In the genomic region with DNA sequence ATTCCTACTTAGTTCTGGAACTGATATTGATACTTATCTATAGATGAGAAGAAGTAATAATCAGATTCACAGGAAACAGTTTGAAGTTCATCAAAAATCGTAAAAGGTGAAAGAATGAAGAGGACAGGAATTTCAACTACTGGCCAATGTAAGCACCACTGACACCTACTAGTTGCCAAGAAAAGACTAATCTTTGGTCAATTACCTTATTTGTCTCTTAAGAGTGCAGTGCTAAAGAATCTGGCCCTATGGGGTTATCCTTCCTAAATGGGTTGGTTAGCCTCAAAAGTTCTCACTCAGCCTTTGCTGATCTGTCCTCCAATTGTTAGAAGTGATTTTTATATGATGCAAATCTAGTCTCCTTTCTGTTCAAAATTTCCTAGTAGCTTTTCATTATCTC, we compare ENCODE assay signal across 1 cellular context.
TF ChIP-seq lines count a peak whose summit lies in the region.

No MANE protein-coding gene starts in this region.

TF ChIP-seq in GM12878, 131 proteins besides CTCF, POLR2A, EP300 and RAD21:
- TF ChIP-seq IRF5 (IDR thresholded peaks at IDR 0.05; ENCODE audit: borderline replicate concordance) = no peak
